ENCODE assay signal across 10 cellular contexts in the genomic region with DNA sequence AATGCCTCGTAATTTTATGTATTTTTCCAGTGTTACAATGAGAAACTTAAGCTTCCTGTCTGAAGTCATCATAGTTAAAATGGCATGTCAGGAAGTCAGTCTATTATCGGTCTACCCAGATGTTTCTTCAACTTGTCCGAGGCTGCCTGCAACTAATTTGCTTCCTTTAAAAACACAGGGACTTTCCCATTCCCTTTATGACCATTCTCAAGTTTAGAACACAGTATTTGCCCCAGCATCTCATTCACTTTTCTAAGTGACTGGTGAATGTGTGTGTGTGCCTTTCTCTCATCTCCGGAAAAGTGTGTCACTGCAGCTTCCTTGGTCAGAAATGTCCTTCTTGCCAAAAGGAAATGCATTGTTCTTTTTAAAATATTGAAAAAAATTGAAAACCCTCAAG.
DNase-seq lines count a peak whose midpoint lies in the region; ATAC-seq and TF ChIP-seq lines count a peak whose summit lies in the region.
"Had no signal": no experiment of that assay in that cellular context is flagged by ENCODE, and none has a peak within 500 bp of the region (broad histone marks: within the 10 kb centered on the region; RNA-seq: fewer than 3 reads in every experiment).

No MANE protein-coding gene starts in this region.

- no peak overlapping the region for H3K27ac Mint-ChIP-seq in effector memory CD8-positive, alpha-beta T cell

- ATAC-seq in GM19351 (IDR thresholded peaks at IDR 0.05; ENCODE audit: unreplicated experiment) (peak; percentile 36), HG03460 (IDR thresholded peaks at IDR 0.05; ENCODE audit: unreplicated experiment) (peak; percentile 43), HG03175 (IDR thresholded peaks at IDR 0.05; ENCODE audit: unreplicated experiment) (no peak), omental fat pad (ENCODE audit: low FRiP score) (no peak)
- peak; percentile 16 for ATAC-seq in effector memory CD8-positive, alpha-beta T cell (replicated peaks)

- no peaks in the 10 kb centered on the region for H3K36me3 Mint-ChIP-seq in effector memory CD8-positive, alpha-beta T cell (ENCODE audit: insufficient read depth)

- H3K9me3 Mint-ChIP-seq in effector memory CD8-positive, alpha-beta T cell, result no peaks in the 10 kb centered on the region

- no peak for TF ChIP-seq CTCF in omental fat pad (IDR thresholded peaks at IDR 0.05)

- DNase-seq in GDM1 (lab: John Stamatoyannopoulos, UW) (peak; percentile 51), omental fat pad (ENCODE audit: low spot score) (no peak), DMS79 (lab: John Stamatoyannopoulos, UW) (no peak), SIG-M5 (lab: John Stamatoyannopoulos, UW) (no peak)
- no peak for DNase-seq in effector memory CD8-positive, alpha-beta T cell
- DNase-seq: activated T-cell treated with anti-CD3 and anti-CD28 coated beads, Interleukin-2, amount 50 U/mL, for 48 hours; dorsolateral prefrontal cortex had no signal

- H3K4me1 Mint-ChIP-seq in effector memory CD8-positive, alpha-beta T cell (ENCODE audit: low read depth in 2 of 2), result peaks cover 15 to 16% of the 10 kb centered on the region in 2 donors

- H3K27me3 Mint-ChIP-seq in effector memory CD8-positive, alpha-beta T cell, result no peaks in the 10 kb centered on the region

- H3K4me3 Mint-ChIP-seq in effector memory CD8-positive, alpha-beta T cell, result peak overlapping the region; percentile 35 to 56

Comparison
In these comparisons a context has a peak if more than half of its experiments do, and no peak if none do; other contexts are left out.
1. ATAC-seq: peak in GM19351 (single experiment), HG03460 (single experiment) and effector memory CD8-positive, alpha-beta T cell (single experiment); none in HG03175 (single experiment) and omental fat pad (single experiment).